Comparison of ENCODE assay signal across 1 cellular context in the genomic region with DNA sequence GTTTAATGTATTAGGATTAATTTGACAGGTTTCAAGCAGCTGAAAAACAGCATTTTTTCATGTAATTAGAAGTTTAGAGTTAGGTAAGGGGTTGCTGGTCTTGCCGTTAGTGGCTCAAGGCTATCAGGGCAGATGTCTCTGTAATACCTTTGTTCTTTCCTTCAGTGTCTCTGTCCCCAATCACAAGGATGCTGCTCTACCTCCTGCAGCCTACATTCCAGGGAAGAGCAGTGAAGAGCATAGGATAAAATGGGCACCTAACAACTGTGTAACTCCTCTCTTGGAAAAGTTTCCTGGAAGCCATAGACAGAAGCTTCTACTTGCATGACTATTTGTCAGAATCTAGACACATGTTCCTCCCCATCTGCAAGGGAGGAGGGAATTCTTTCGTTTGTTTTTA.
TF ChIP-seq lines count a peak whose summit lies in the region.

No MANE protein-coding gene starts in this region.

TF ChIP-seq in GM23338, 12 proteins besides CTCF, POLR2A, EP300 and RAD21 (continued from another document):
- TF ChIP-seq, protein P1, sequence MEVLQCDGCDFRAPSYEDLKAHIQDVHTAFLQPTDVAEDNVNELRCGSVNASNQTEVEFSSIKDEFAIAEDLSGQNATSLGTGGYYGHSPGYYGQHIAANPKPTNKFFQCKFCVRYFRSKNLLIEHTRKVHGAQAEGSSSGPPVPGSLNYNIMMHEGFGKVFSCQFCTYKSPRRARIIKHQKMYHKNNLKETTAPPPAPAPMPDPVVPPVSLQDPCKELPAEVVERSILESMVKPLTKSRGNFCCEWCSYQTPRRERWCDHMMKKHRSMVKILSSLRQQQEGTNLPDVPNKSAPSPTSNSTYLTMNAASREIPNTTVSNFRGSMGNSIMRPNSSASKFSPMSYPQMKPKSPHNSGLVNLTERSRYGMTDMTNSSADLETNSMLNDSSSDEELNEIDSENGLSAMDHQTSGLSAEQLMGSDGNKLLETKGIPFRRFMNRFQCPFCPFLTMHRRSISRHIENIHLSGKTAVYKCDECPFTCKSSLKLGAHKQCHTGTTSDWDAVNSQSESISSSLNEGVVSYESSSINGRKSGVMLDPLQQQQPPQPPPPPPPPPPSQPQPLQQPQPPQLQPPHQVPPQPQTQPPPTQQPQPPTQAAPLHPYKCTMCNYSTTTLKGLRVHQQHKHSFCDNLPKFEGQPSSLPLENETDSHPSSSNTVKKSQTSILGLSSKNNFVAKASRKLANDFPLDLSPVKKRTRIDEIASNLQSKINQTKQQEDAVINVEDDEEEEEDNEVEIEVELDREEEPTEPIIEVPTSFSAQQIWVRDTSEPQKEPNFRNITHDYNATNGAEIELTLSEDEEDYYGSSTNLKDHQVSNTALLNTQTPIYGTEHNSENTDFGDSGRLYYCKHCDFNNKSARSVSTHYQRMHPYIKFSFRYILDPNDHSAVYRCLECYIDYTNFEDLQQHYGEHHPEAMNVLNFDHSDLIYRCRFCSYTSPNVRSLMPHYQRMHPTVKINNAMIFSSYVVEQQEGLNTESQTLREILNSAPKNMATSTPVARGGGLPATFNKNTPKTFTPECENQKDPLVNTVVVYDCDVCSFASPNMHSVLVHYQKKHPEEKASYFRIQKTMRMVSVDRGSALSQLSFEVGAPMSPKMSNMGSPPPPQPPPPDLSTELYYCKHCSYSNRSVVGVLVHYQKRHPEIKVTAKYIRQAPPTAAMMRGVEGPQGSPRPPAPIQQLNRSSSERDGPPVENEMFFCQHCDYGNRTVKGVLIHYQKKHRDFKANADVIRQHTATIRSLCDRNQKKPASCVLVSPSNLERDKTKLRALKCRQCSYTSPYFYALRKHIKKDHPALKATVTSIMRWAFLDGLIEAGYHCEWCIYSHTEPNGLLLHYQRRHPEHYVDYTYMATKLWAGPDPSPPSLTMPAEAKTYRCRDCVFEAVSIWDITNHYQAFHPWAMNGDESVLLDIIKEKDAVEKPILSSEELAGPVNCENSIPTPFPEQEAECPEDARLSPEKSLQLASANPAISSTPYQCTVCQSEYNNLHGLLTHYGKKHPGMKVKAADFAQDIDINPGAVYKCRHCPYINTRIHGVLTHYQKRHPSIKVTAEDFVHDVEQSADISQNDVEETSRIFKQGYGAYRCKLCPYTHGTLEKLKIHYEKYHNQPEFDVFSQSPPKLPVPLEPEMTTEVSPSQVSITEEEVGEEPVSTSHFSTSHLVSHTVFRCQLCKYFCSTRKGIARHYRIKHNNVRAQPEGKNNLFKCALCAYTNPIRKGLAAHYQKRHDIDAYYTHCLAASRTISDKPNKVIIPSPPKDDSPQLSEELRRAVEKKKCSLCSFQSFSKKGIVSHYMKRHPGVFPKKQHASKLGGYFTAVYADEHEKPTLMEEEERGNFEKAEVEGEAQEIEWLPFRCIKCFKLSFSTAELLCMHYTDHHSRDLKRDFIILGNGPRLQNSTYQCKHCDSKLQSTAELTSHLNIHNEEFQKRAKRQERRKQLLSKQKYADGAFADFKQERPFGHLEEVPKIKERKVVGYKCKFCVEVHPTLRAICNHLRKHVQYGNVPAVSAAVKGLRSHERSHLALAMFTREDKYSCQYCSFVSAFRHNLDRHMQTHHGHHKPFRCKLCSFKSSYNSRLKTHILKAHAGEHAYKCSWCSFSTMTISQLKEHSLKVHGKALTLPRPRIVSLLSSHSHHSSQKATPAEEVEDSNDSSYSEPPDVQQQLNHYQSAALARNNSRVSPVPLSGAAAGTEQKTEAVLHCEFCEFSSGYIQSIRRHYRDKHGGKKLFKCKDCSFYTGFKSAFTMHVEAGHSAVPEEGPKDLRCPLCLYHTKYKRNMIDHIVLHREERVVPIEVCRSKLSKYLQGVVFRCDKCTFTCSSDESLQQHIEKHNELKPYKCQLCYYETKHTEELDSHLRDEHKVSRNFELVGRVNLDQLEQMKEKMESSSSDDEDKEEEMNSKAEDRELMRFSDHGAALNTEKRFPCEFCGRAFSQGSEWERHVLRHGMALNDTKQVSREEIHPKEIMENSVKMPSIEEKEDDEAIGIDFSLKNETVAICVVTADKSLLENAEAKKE (CRISPR knock-in tag; IDR thresholded peaks at IDR 0.05): no peak
- TF ChIP-seq CREB1 (CRISPR knock-in tag; IDR thresholded peaks at IDR 0.05; ENCODE audit: low read depth) (no peak), EZH2 (IDR thresholded peaks at IDR 0.05; ENCODE audit: low read depth, unreplicated experiment) (no peak)
